1 cellular context compared by ENCODE assay signal in the genomic region with DNA sequence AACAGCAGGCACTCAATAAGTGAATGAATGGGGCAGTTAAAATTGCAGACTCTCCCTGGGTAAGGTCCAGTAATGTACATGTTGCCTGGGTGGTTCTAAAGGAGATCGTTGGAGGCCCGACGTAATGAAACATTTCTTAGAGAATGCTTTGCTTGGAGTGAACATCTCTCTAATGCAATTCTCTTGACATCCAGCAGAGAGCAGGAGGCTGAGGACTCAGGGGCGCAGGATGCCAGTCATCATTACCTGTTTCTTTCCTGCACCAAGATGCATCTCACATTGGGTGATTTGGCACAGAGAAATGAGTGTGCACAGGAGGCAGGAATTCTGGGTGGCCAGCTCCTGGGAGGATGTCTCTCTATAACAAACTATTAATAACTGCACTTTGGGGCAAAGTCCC.
TF ChIP-seq lines count a peak whose summit lies in the region.

No MANE protein-coding gene starts in this region.

TF ChIP-seq in WTC11, 78 proteins besides CTCF, POLR2A, EP300 and RAD21 (continued from another document):
- TF ChIP-seq, protein P1, sequence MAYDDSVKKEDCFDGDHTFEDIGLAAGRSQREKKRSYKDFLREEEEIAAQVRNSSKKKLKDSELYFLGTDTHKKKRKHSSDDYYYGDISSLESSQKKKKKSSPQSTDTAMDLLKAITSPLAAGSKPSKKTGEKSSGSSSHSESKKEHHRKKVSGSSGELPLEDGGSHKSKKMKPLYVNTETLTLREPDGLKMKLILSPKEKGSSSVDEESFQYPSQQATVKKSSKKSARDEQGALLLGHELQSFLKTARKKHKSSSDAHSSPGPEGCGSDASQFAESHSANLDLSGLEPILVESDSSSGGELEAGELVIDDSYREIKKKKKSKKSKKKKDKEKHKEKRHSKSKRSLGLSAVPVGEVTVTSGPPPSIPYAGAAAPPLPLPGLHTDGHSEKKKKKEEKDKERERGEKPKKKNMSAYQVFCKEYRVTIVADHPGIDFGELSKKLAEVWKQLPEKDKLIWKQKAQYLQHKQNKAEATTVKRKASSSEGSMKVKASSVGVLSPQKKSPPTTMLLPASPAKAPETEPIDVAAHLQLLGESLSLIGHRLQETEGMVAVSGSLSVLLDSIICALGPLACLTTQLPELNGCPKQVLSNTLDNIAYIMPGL (CRISPR knock-in tag; IDR thresholded peaks at IDR 0.05): no peak
- TF ChIP-seq FOXK1 (CRISPR knock-in tag; IDR thresholded peaks at IDR 0.05): no peak
- TF ChIP-seq GABPB1 (CRISPR knock-in tag; IDR thresholded peaks at IDR 0.05): no peak
- TF ChIP-seq MXD4 (CRISPR knock-in tag; IDR thresholded peaks at IDR 0.05; ENCODE audit: borderline replicate concordance): no peak
- TF ChIP-seq NR1H2 (CRISPR knock-in tag; IDR thresholded peaks at IDR 0.05): no peak
- TF ChIP-seq, protein P2, sequence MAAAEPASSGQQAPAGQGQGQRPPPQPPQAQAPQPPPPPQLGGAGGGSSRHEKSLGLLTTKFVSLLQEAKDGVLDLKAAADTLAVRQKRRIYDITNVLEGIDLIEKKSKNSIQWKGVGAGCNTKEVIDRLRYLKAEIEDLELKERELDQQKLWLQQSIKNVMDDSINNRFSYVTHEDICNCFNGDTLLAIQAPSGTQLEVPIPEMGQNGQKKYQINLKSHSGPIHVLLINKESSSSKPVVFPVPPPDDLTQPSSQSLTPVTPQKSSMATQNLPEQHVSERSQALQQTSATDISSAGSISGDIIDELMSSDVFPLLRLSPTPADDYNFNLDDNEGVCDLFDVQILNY (CRISPR knock-in tag; IDR thresholded peaks at IDR 0.05): no peak
- TF ChIP-seq NR2C2 (CRISPR knock-in tag; IDR thresholded peaks at IDR 0.05): no peak
